ENCODE assay signal across 1 cellular context in genomic region chrX:10190367-10190766, GRCh38.
TF ChIP-seq lines count a peak whose summit lies in the region.

No MANE protein-coding gene starts in this region.

TF ChIP-seq in IMR-90, 13 proteins besides CTCF, POLR2A, EP300 and RAD21 (continued from another document):
- TF ChIP-seq CEBPB (IDR thresholded peaks at IDR 0.05; ENCODE audit: low read depth, low read length) (0 out of 2 replicates have a peak, but pooled peaks have one; percentile 6), NFE2L2 (IDR thresholded peaks at IDR 0.05; ENCODE audit: low read depth, low read length) (peak; percentile 63), MAFK (IDR thresholded peaks at IDR 0.05; ENCODE audit: low read depth, low read length) (peak; percentile 86), MXI1 (IDR thresholded peaks at IDR 0.05; ENCODE audit: borderline replicate concordance, low read depth, low read length) (no peak), RFX5 (IDR thresholded peaks at IDR 0.05; ENCODE audit: low read depth, low read length) (no peak), RCOR1 (IDR thresholded peaks at IDR 0.05; ENCODE audit: insufficient replicate concordance, low read length) (no peak)
TF ChIP-seq in IMR-90: peak in this region for 4.
